Comparison of ENCODE assay signal across 7 cellular contexts in genomic region chr4:110193287-110193686, GRCh38. TPM values are rescaled to one million over a fixed set of nuclear protein-coding genes. Genes with fewer than 3 reads are reported as not detected.
A peak's percentile ranks its signal among the peaks of the same experiment; 100 is the strongest.
DNase-seq lines count a peak whose midpoint lies in the region; TF ChIP-seq lines count a peak whose summit lies in the region.
"Not testable (repeated sequence)": the region's sequence is repeated elsewhere in the genome, so short reads cannot be mapped to it uniquely, and the experiment has no call there.

No MANE protein-coding gene starts in this region.

- POLR2A ChIA-PET in activated CD4-positive, alpha-beta memory T cell treated with anti-CD3 and anti-CD28 coated beads for 36 hours (lab: Charles Lee), result interaction anchor here (1.9 kb wide), 1 partner anchor 28 kb away, joined by 8 read pairs; no protein-coding TSS in a partner anchor

- not testable (repeated sequence) for H4K20me1 ChIP-seq in DOHH2 (ENCODE audit: control insufficient read depth, insufficient read depth, low read depth, low read length)

- intact Hi-C loops in activated CD4-positive, alpha-beta memory T cell treated with anti-CD3 and anti-CD28 coated beads for 36 hours (cut with micrococcal nuclease), result loop anchor here (1.0 to 10.0 kb wide), 3 partner anchors 28 to 758 kb away; partner anchors contain the start of genes MCUB and SEC24B

- not testable (repeated sequence) for H3K9me3 Mint-ChIP-seq in activated CD4-positive, alpha-beta memory T cell treated with anti-CD3 and anti-CD28 coated beads for 36 hours; endothelial cell (ENCODE audit: unreplicated experiment); osteocyte (ENCODE audit: unreplicated experiment)

- not testable (repeated sequence) for H2AFZ ChIP-seq in mesenchymal stem cell (ENCODE audit: low read depth, low read length)

- H3K4ac ChIP-seq in mesenchymal stem cell (ENCODE audit: low read depth in 1 of 2, low read length in 2 of 2), result peak overlapping the region in 1 of 2 experiments; percentile 76

- not testable (repeated sequence) for TF ChIP-seq CTCF in DOHH2 (IDR thresholded peaks at IDR 0.05; ENCODE audit: low read depth, low read length, poor library complexity, severe bottlenecking); endothelial cell (IDR thresholded peaks at IDR 0.05; ENCODE audit: unreplicated experiment); osteocyte (IDR thresholded peaks at IDR 0.05)

- H2BK5ac ChIP-seq in mesenchymal stem cell (ENCODE audit: low read depth, low read length, poor library complexity, severe bottlenecking), result not testable (repeated sequence)

- not testable (repeated sequence) for H3K23ac ChIP-seq in mesenchymal stem cell (ENCODE audit: low read length in 2 of 2)

- peak; percentile 29 for DNase-seq in OCI-M1 (lab: John Stamatoyannopoulos, UW)
- not testable (repeated sequence) for DNase-seq in activated CD4-positive, alpha-beta memory T cell treated with anti-CD3 and anti-CD28 coated beads for 36 hours; adipocyte (ENCODE audit: low read depth); endothelial cell (ENCODE audit: low spot score); mesenchymal stem cell; osteocyte (ENCODE audit: extremely low spot score, unreplicated experiment)

- not testable (repeated sequence) for H3K18ac ChIP-seq in mesenchymal stem cell (ENCODE audit: low read depth in 1 of 2, low read length in 2 of 2)

- H3K27me3 ChIP-seq in DOHH2 (ENCODE audit: control insufficient read depth, low read length); adipocyte (replicated peaks; ENCODE audit: control insufficient read depth, insufficient read depth, low read length); mesenchymal stem cell (ENCODE audit: control insufficient read depth in 1 of 2, insufficient read depth in 1 of 2, low read length in 2 of 2): not testable (repeated sequence)

- H3K4me3 Mint-ChIP-seq in activated CD4-positive, alpha-beta memory T cell treated with anti-CD3 and anti-CD28 coated beads for 36 hours; endothelial cell (ENCODE audit: unreplicated experiment); osteocyte (ENCODE audit: unreplicated experiment): not testable (repeated sequence)

- not testable (repeated sequence) for H3K27me3 Mint-ChIP-seq in activated CD4-positive, alpha-beta memory T cell treated with anti-CD3 and anti-CD28 coated beads for 36 hours; endothelial cell (ENCODE audit: unreplicated experiment); osteocyte (ENCODE audit: unreplicated experiment)

- not testable (repeated sequence) for H3K14ac ChIP-seq in mesenchymal stem cell (ENCODE audit: low read length in 2 of 2)

- H3K4me1 Mint-ChIP-seq in activated CD4-positive, alpha-beta memory T cell treated with anti-CD3 and anti-CD28 coated beads for 36 hours (ENCODE audit: low read depth), result peaks cover 16% of the 10 kb centered on the region
- H3K4me1 Mint-ChIP-seq in endothelial cell (ENCODE audit: unreplicated experiment) (peaks cover 21% of the 10 kb centered on the region), osteocyte (ENCODE audit: unreplicated experiment) (peaks cover 22% of the 10 kb centered on the region)

- H3K27ac Mint-ChIP-seq in activated CD4-positive, alpha-beta memory T cell treated with anti-CD3 and anti-CD28 coated beads for 36 hours, result peak overlapping the region; percentile 93
- H3K27ac Mint-ChIP-seq in endothelial cell (ENCODE audit: unreplicated experiment) (peak overlapping the region; percentile 52), osteocyte (ENCODE audit: unreplicated experiment) (peak overlapping the region; percentile 79)

- H2AK5ac ChIP-seq in mesenchymal stem cell (ENCODE audit: low read length, severe bottlenecking), result peak overlapping the region; percentile 42

- H3K9me2 ChIP-seq in DOHH2 (replicated peaks; ENCODE audit: control insufficient read depth, low read length), result not testable (repeated sequence)

- H4K8ac ChIP-seq in mesenchymal stem cell (ENCODE audit: low read length), result not testable (repeated sequence)

- H3K4me3 ChIP-seq in DOHH2 (ENCODE audit: low read length), result peak overlapping the region; percentile 86
- not testable (repeated sequence) for H3K4me3 ChIP-seq in adipocyte (ENCODE audit: low read length); mesenchymal stem cell (ENCODE audit: insufficient read depth in 1 of 2, low read depth in 1 of 2, low read length in 2 of 2)

- not testable (repeated sequence) for H4K91ac ChIP-seq in mesenchymal stem cell (ENCODE audit: low read length)

- H2BK12ac ChIP-seq in mesenchymal stem cell (ENCODE audit: low read length in 2 of 2), result peak overlapping the region in 1 of 2 experiments; percentile 53

- CTCF ChIA-PET in activated CD4-positive, alpha-beta memory T cell treated with anti-CD3 and anti-CD28 coated beads for 36 hours (lab: Charles Lee), result not testable (repeated sequence)

- not testable (repeated sequence) for H3K36me3 Mint-ChIP-seq in activated CD4-positive, alpha-beta memory T cell treated with anti-CD3 and anti-CD28 coated beads for 36 hours; endothelial cell (ENCODE audit: low read depth, unreplicated experiment); osteocyte (ENCODE audit: unreplicated experiment)

- H2BK15ac ChIP-seq in mesenchymal stem cell (ENCODE audit: low read depth, poor library complexity, severe bottlenecking), result not testable (repeated sequence)

- peaks cover 85% of the 10 kb centered on the region for H3K79me2 ChIP-seq in DOHH2 (ENCODE audit: control insufficient read depth, low read length)

- H3K79me1 ChIP-seq in mesenchymal stem cell (replicated peaks; ENCODE audit: low read length, poor library complexity, severe bottlenecking), result not testable (repeated sequence)

- 81% methylated on average over 7 of the region's 7 CpGs for WGBS in mesenchymal stem cell

- H3K36me3 ChIP-seq in DOHH2 (ENCODE audit: control insufficient read depth, low read length) (peaks cover 45% of the 10 kb centered on the region), adipocyte (ENCODE audit: control insufficient read depth, insufficient read depth, low read length, severe bottlenecking) (peaks cover 18% of the 10 kb centered on the region)
- not testable (repeated sequence) for H3K36me3 ChIP-seq in mesenchymal stem cell (ENCODE audit: control insufficient read depth in 1 of 2, insufficient read depth in 2 of 2, low read depth in 1 of 2, low read length in 2 of 2)

- peaks cover 17% of the 10 kb centered on the region for H3F3A ChIP-seq in DOHH2 (ENCODE audit: control insufficient read depth, insufficient read depth)

- peaks cover 35% of the 10 kb centered on the region for H3K4me1 ChIP-seq in DOHH2 (ENCODE audit: control insufficient read depth, low read length)
- H3K4me1 ChIP-seq in adipocyte (ENCODE audit: control insufficient read depth, insufficient read depth, low read length), result peaks cover 29% of the 10 kb centered on the region
- H3K4me1 ChIP-seq in mesenchymal stem cell (ENCODE audit: control insufficient read depth, insufficient read depth, low read depth, low read length), result not testable (repeated sequence)

- peak overlapping the region; percentile 83 for H3K4me2 ChIP-seq in DOHH2 (ENCODE audit: low read length)
- not testable (repeated sequence) for H3K4me2 ChIP-seq in mesenchymal stem cell (ENCODE audit: low read length, poor library complexity, severe bottlenecking)

- not testable (repeated sequence) for H3K9me3 ChIP-seq in DOHH2 (ENCODE audit: control insufficient read depth, insufficient read depth, low read length); adipocyte (ENCODE audit: control insufficient read depth, low read length); mesenchymal stem cell (ENCODE audit: control insufficient read depth, low read length)

- peak overlapping the region; percentile 39 for H3K9ac ChIP-seq in adipocyte (ENCODE audit: low read length)
- peak overlapping the region; percentile 27 for H3K9ac ChIP-seq in mesenchymal stem cell (ENCODE audit: low read length)

- not testable (repeated sequence) for H2BK120ac ChIP-seq in mesenchymal stem cell (ENCODE audit: low read depth, low read length)

- peak overlapping the region; percentile 84 for H3K27ac ChIP-seq in DOHH2 (ENCODE audit: low read depth, low read length)
- H3K27ac ChIP-seq in mesenchymal stem cell (ENCODE audit: low read length, poor library complexity, severe bottlenecking), result not testable (repeated sequence)

RNA-seq across cellular contexts. Expression of gene ELOVL6, which starts 5.1 kb away (rescaled TPM):
- total RNA-seq in activated CD4-positive, alpha-beta memory T cell treated with anti-CD3 and anti-CD28 coated beads for 36 hours, result 1 to 10 TPM; 8.5 to 9.7 TPM
- total RNA-seq in endothelial cell (ENCODE audit: unreplicated experiment) (31.0 TPM), osteocyte (7.3 and 9.0 TPM in 2 replicates)
- polyA plus RNA-seq in mesenchymal stem cell (2013, experiment 1 of 2), result 49.2 TPM
- polyA plus RNA-seq in mesenchymal stem cell (2013, experiment 2 of 2), result 50.6 TPM
